ENCODE assay signal across 16 cellular contexts in genomic region chr17:75834279-75834920, GRCh38. TPM values are rescaled to one million over a fixed set of nuclear protein-coding genes. Genes with fewer than 3 reads are reported as not detected.
DNase-seq lines count a peak whose midpoint lies in the region; ATAC-seq and TF ChIP-seq lines count a peak whose summit lies in the region.
"Had no signal": no experiment of that assay in that cellular context is flagged by ENCODE, and none has a peak within 500 bp of the region (broad histone marks: within the 10 kb centered on the region; RNA-seq: fewer than 3 reads in every experiment).

No MANE protein-coding gene starts in this region.

- peaks cover 42% of the 10 kb centered on the region for H3K4me1 Mint-ChIP-seq in activated naive CD4-positive, alpha-beta T cell treated with anti-CD3 and anti-CD28 coated beads, Interleukin-2, amount 10 ng/mL, durations not matched to agents 7 days and 5 days
- H3K4me1 Mint-ChIP-seq in T-cell = peaks cover 29 to 34% (median 29%) of the 10 kb centered on the region in 3 donors
- H3K4me1 Mint-ChIP-seq in WTC11 = peaks cover 30% of the 10 kb centered on the region

- ATAC-seq in T-cell (replicated peaks in 1 of 4) (no peak), WTC11 (no peak)
- ATAC-seq: PC-3 had no signal

- H3K4me3 Mint-ChIP-seq in activated naive CD4-positive, alpha-beta T cell treated with anti-CD3 and anti-CD28 coated beads, Interleukin-2, amount 10 ng/mL, durations not matched to agents 7 days and 5 days = no peak overlapping the region
- H3K4me3 Mint-ChIP-seq in T-cell = peak overlapping the region in 1 of 3 donors; percentile 77
- no peak overlapping the region for H3K4me3 Mint-ChIP-seq in WTC11
- H3K4me3 Mint-ChIP-seq: activated B cell treated with CpG ODN at 0.5 μM for 24 hours had no signal

- no peaks in the 10 kb centered on the region for H3K9me3 Mint-ChIP-seq in activated naive CD4-positive, alpha-beta T cell treated with anti-CD3 and anti-CD28 coated beads, Interleukin-2, amount 10 ng/mL, durations not matched to agents 7 days and 5 days
- H3K9me3 Mint-ChIP-seq in T-cell = no peaks in the 10 kb centered on the region
- H3K9me3 Mint-ChIP-seq in WTC11 = no peaks in the 10 kb centered on the region
- H3K9me3 Mint-ChIP-seq: activated B cell treated with CpG ODN at 0.5 μM for 24 hours had no signal

- TF ChIP-seq CTCF in WTC11 (IDR thresholded peaks at IDR 0.05) = no peak

- POLR2A ChIA-PET in T-cell (lab: Charles Lee) = interaction anchor here (0.6 kb wide), 2 partner anchors 8 to 21 kb away, joined by 3 to 10 read pairs; partner anchors contain the start of gene WBP2 (in 1 of the 2)
- POLR2A ChIA-PET in WTC11 (lab: Charles Lee) = no interaction called here

- CTCF ChIA-PET in activated naive CD4-positive, alpha-beta T cell treated with anti-CD3 and anti-CD28 coated beads, Interleukin-2, amount 10 ng/mL, durations not matched to agents 7 days and 5 days (lab: Charles Lee) = interaction anchor here (0.8 to 2.3 kb wide), 5 partner anchors 9 to 81 kb away, joined by 3 to 9 read pairs (median 3); partner anchors contain the start of gene UNC13D
- CTCF ChIA-PET in T-cell (lab: Charles Lee) = interaction anchor here in 1 of 2 donors (0.6 kb wide), 1 partner anchor 415 kb away, joined by 4 read pairs; no protein-coding TSS in a partner anchor
- CTCF ChIA-PET in WTC11 (lab: Charles Lee) = interaction anchor here (1.0 to 6.6 kb wide), 5 partner anchors 12 to 201 kb away, joined by 3 to 76 read pairs (median 4); partner anchors contain the start of genes SMIM5, UNC13D and WBP2

- no peaks in the 10 kb centered on the region for H3K27me3 Mint-ChIP-seq in activated naive CD4-positive, alpha-beta T cell treated with anti-CD3 and anti-CD28 coated beads, Interleukin-2, amount 10 ng/mL, durations not matched to agents 7 days and 5 days
- no peaks in the 10 kb centered on the region for H3K27me3 Mint-ChIP-seq in T-cell
- no peaks in the 10 kb centered on the region for H3K27me3 Mint-ChIP-seq in WTC11 (ENCODE audit: low read depth)
- H3K27me3 Mint-ChIP-seq: activated B cell treated with CpG ODN at 0.5 μM for 24 hours had no signal

- H3K27ac ChIP-seq in substantia nigra (ENCODE audit: low read depth, low read length, poor library complexity, severe bottlenecking) = peak overlapping the region; percentile 55

- DNase-seq in activated naive CD4-positive, alpha-beta T cell treated with anti-CD3 and anti-CD28 coated beads, Interleukin-2, amount 10 ng/mL, durations not matched to agents 7 days and 5 days = no peak
- DNase-seq in activated naive CD4-positive, alpha-beta T cell (lab: John Stamatoyannopoulos, UW) = no peak
- DNase-seq in T-cell (no peak), globus pallidus (ENCODE audit: low spot score) (peak; percentile 59), substantia nigra (lab: John Stamatoyannopoulos, UW) (peak in 31 of 49 donors; percentile 14 to 67 (median 42)), WTC11 (ENCODE audit: low spot score) (no peak), DMS114 treated with DMSO at 0.1 percent for 48 hours (lab: John Stamatoyannopoulos, UW; ENCODE audit: unreplicated experiment) (no peak), NCI-H2081 (lab: John Stamatoyannopoulos, UW) (no peak)
- DNase-seq: activated B cell treated with CpG ODN at 0.5 μM for 24 hours; activated T-cell treated with anti-CD3 and anti-CD28 coated beads, Interleukin-2, amount 50 U/mL, for 1 hour; aorta; dermis blood vessel endothelial cell; esophagus squamous epithelium; NCI-H1930; NCI-H524 treated with DMSO at 0.1 percent for 48 hours; PC-3 had no signal

- peak overlapping the region; percentile 94 for H3K27ac Mint-ChIP-seq in activated naive CD4-positive, alpha-beta T cell treated with anti-CD3 and anti-CD28 coated beads, Interleukin-2, amount 10 ng/mL, durations not matched to agents 7 days and 5 days
- H3K27ac Mint-ChIP-seq in T-cell (peak overlapping the region; percentile 89 to 93), WTC11 (no peak overlapping the region)
- H3K27ac Mint-ChIP-seq: activated B cell treated with CpG ODN at 0.5 μM for 24 hours had no signal

- peaks cover 57% of the 10 kb centered on the region for H3K36me3 Mint-ChIP-seq in activated naive CD4-positive, alpha-beta T cell treated with anti-CD3 and anti-CD28 coated beads, Interleukin-2, amount 10 ng/mL, durations not matched to agents 7 days and 5 days
- H3K36me3 Mint-ChIP-seq in T-cell (peaks cover 25% of the 10 kb centered on the region), WTC11 (no peaks in the 10 kb centered on the region)

TF ChIP-seq in WTC11, 78 proteins besides CTCF, POLR2A, EP300 and RAD21:
- no peak for TF ChIP-seq JUN (CRISPR knock-in tag; IDR thresholded peaks at IDR 0.05)
- no peak for TF ChIP-seq CDX4 (CRISPR knock-in tag; IDR thresholded peaks at IDR 0.05; ENCODE audit: borderline replicate concordance)

RNA-seq across cellular contexts. Expression of gene UNC13D, which starts 9.8 kb away (rescaled TPM):
- total RNA-seq in T-cell (100 to 1,000 TPM; 148 to 191 (median 180) TPM), WTC11 (2021) (12.1 to 13.8 TPM (median 13.1 TPM) in 3 replicates)

RNA-seq across cellular contexts. Expression of gene WBP2, which starts 20.7 kb away (rescaled TPM):
- total RNA-seq in T-cell (100 to 1,000 TPM in 3 of 5 donors, 10 to 100 TPM in 2; 91.4 to 158 (median 138) TPM), WTC11 (2021) (64.3 to 69.4 TPM (median 68.8 TPM) in 3 replicates)

RNA-seq across cellular contexts. Expression of gene TRIM47, which starts 44.0 kb away (rescaled TPM):
- total RNA-seq in T-cell = 10 to 100 TPM in 3 of 5 donors, 1 to 10 TPM in 2; 2.6 to 24.6 (median 18.3) TPM
- 4.4 to 10.0 TPM (median 6.8 TPM) in 3 replicates for total RNA-seq in WTC11 (2021)

RNA-seq across cellular contexts. Expression of gene UNK, which starts 49.8 kb away (rescaled TPM):
- total RNA-seq in T-cell (10 to 100 TPM; 37.1 to 50.3 (median 39.2) TPM), WTC11 (2021) (35.0 to 37.8 TPM (median 35.4 TPM) in 3 replicates)

Comparison
In these comparisons a context has a peak if more than half of its experiments do, and no peak if none do; other contexts are left out.
1. DNase-seq: peak in globus pallidus (single experiment) and substantia nigra (31 of 49); none in activated naive CD4-positive, alpha-beta T cell treated with anti-CD3 and anti-CD28 coated beads, Interleukin-2, amount 10 ng/mL, durations not matched to agents 7 days and 5 days (single experiment), activated naive CD4-positive, alpha-beta T cell (0 of 4), T-cell (0 of 34), WTC11 (single experiment), DMS114 treated with DMSO at 0.1 percent for 48 hours (single experiment) and NCI-H2081 (0 of 2).
2. RNA of gene UNC13D, which starts 9.8 kb away (total RNA-seq): 148 to 191 TPM in T-cell; 12.1 to 13.8 TPM in WTC11; every median in the first group is over 10 times any median in the second.